In the genomic region with DNA sequence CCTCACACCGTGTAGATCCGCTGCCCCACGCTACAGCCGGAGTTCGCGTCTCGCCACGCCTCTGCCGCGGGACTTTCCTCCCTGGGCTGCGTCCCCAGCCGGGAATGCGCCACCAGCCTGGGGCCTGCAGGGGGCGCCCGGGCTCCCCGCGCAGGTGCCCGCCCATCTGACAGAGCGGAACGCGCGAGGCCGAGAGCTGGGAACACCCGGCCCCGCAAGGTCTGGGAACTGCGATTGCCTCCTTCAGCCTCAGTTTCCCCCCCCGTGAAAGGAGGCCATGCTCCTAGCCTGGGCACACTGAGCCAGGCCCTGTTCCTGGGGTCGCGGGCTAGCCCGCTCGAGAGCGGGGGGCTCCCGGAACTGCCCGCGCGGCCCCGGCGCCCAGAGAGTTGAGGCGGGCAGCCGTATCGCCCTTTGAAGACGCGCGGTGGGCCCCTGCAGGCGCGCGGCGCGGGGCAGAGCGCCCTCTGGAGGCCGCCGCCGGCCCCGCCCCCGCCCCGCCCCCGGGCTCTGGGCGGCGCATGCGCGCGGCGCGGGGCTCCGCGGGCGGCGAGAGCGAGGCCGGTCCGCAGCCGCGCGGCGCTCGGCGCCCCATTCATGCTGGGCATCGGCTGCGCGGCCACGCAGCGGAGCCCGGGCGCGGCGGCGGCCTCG, we compare ENCODE assay signal across 8 cellular contexts. TPM values are rescaled to one million over a fixed set of nuclear protein-coding genes. Genes with fewer than 3 reads are reported as not detected.
DNase-seq lines count a peak whose midpoint lies in the region; ATAC-seq and TF ChIP-seq lines count a peak whose summit lies in the region.

A gene (plus strand): TSS at position 594 of the 654 bp plus-strand sequence. CDS start 5,479 bp downstream, outside the sequence.

- DNase-seq in AG08395 (ENCODE audit: low spot score), result peak; percentile 97
- DNase-seq in NCI-H226, result peak; percentile 73
- peak; percentile 82 for DNase-seq in activated CD4-positive, alpha-beta T cell treated with anti-CD3 and anti-CD28 coated beads for 1 hour
- DNase-seq in chondrocyte (ENCODE audit: low spot score), result no peak
- DNase-seq in left kidney (ENCODE audit: low read depth, low spot score), result peak; percentile 81
- peak; percentile 85 to 86 for DNase-seq in stimulated activated CD4-positive, alpha-beta T cell treated with anti-CD3 and anti-CD28 coated beads, Interleukin-2, amount 100 ng/mL, for 24 hours

- peak within 1 kb of the TSS; percentile 17 for H3K27ac Mint-ChIP-seq in chondrocyte (ENCODE audit: unreplicated experiment)

- ATAC-seq in GM18867 (IDR thresholded peaks at IDR 0.05; ENCODE audit: unreplicated experiment) (peak; percentile 73), HG03095 (IDR thresholded peaks at IDR 0.05; ENCODE audit: unreplicated experiment) (peak; percentile 61)

- no peaks in the 10 kb centered on the region for H3K9me3 Mint-ChIP-seq in chondrocyte (ENCODE audit: low read depth)

- H3K4me3 Mint-ChIP-seq in chondrocyte (ENCODE audit: unreplicated experiment), result peak within 1 kb of the TSS; percentile 73

- no peaks in the 10 kb centered on the region for H3K27me3 Mint-ChIP-seq in chondrocyte (ENCODE audit: low read depth)

- peaks cover 36% of the 10 kb centered on the region for H3K4me1 Mint-ChIP-seq in chondrocyte (ENCODE audit: low read depth)

- TF ChIP-seq CTCF in chondrocyte (IDR thresholded peaks at IDR 0.05), result peak; percentile 97

- H3K36me3 Mint-ChIP-seq in chondrocyte (ENCODE audit: low read depth), result no peaks in the 10 kb centered on the region

RNA-seq across cellular contexts. Expression of the gene that starts here (rescaled TPM):
- 69.8 to 99.1 TPM (median 98.2 TPM) in 3 replicates for total RNA-seq in chondrocyte
